In the genomic region with DNA sequence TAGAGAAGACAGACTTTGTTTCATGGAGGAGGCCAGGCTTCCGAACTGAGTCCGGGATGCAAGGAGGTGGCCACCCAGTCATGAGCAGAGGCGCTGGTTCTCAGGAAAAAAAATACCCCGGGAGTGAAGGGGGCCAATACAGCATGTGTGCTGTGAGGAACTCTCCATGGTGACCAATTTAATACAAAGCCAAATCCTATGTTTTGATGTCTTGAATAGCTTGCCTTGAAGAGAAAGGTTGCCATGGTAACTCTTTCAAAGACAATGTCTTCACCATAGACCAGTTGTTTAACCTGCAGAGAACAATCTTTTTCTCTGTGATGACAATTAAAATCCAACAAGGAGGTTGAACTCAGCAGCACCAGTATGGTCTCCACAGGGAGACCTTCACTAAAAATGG, we compare ENCODE assay signal across 14 cellular contexts. TPM values are rescaled to one million over a fixed set of nuclear protein-coding genes. Genes with fewer than 3 reads are reported as not detected.
A peak's percentile ranks its signal among the peaks of the same experiment; 100 is the strongest.
DNase-seq lines count a peak whose midpoint lies in the region; ATAC-seq and TF ChIP-seq lines count a peak whose summit lies in the region.
"Had no signal": no experiment of that assay in that cellular context is flagged by ENCODE, and none has a peak within 500 bp of the region (broad histone marks: within the 10 kb centered on the region; RNA-seq: fewer than 3 reads in every experiment).

No MANE protein-coding gene starts in this region.

- TF ChIP-seq RAD21 in Ishikawa (IDR thresholded peaks at IDR 0.05; ENCODE audit: low read depth) (no peak), neural cell (conservative IDR thresholded peaks at IDR 0.05) (no peak)

- TF ChIP-seq EP300 in Ishikawa (IDR thresholded peaks at IDR 0.05; ENCODE audit: borderline replicate concordance) (no peak), neural cell (conservative IDR thresholded peaks at IDR 0.05; ENCODE audit: poor library complexity, severe bottlenecking) (peak; percentile 37)

- H3K4me1 Mint-ChIP-seq in GM23338: no peaks in the 10 kb centered on the region
- no peaks in the 10 kb centered on the region for H3K4me1 Mint-ChIP-seq in naive thymus-derived CD8-positive, alpha-beta T cell

- H3K27ac ChIP-seq in GM23338 (ENCODE audit: low read depth): no peak overlapping the region
- H3K27ac ChIP-seq in neural cell (ENCODE audit: low read length): peak overlapping the region; percentile 67
- H3K27ac ChIP-seq: BLaER1 had no signal

- ATAC-seq in GM23338: no peak
- no peak for ATAC-seq in naive thymus-derived CD8-positive, alpha-beta T cell

- H3K4me1 ChIP-seq in GM23338 (ENCODE audit: insufficient read depth): no peaks in the 10 kb centered on the region
- H3K4me1 ChIP-seq: BLaER1 had no signal

- H3K79me2 ChIP-seq in GM23338 (replicated peaks; ENCODE audit: insufficient read depth): no peaks in the 10 kb centered on the region
- H3K79me2 ChIP-seq in neural cell (replicated peaks; ENCODE audit: insufficient read depth, low read length): no peaks in the 10 kb centered on the region

- H3K4me3 ChIP-seq in GM23338: no peak overlapping the region
- peak overlapping the region; percentile 16 for H3K4me3 ChIP-seq in neural cell (ENCODE audit: low read length)
- H3K4me3 ChIP-seq: BLaER1 had no signal

- peaks cover 10% of the 10 kb centered on the region for H3K36me3 Mint-ChIP-seq in GM23338 (ENCODE audit: low read depth)
- peaks cover 0 to 22% (median 2%) of the 10 kb centered on the region in 3 donors for H3K36me3 Mint-ChIP-seq in naive thymus-derived CD8-positive, alpha-beta T cell

- POLR2A ChIA-PET in naive thymus-derived CD8-positive, alpha-beta T cell (lab: Charles Lee): no interaction called here

- no peaks in the 10 kb centered on the region for H3K36me3 ChIP-seq in GM23338 (ENCODE audit: insufficient read depth)
- no peaks in the 10 kb centered on the region for H3K36me3 ChIP-seq in neural cell (ENCODE audit: insufficient read depth, low read length)
- H3K36me3 ChIP-seq: BLaER1 had no signal

- peaks cover 10% of the 10 kb centered on the region for H3K27me3 Mint-ChIP-seq in GM23338 (ENCODE audit: insufficient read depth, low read depth, poor library complexity)
- H3K27me3 Mint-ChIP-seq in naive thymus-derived CD8-positive, alpha-beta T cell: peaks cover 9 to 36% (median 16%) of the 10 kb centered on the region in 5 donors

- no peak for TF ChIP-seq CTCF in GM23338 (conservative IDR thresholded peaks at IDR 0.05; ENCODE audit: low read depth in 2 of 2)
- no peak for TF ChIP-seq CTCF in neural cell (IDR thresholded peaks at IDR 0.05; ENCODE audit: poor library complexity, severe bottlenecking)

- no peak overlapping the region for H3K4me3 Mint-ChIP-seq in GM23338
- H3K4me3 Mint-ChIP-seq in naive thymus-derived CD8-positive, alpha-beta T cell: no peak overlapping the region
- H3K4me3 Mint-ChIP-seq: CD8-positive, alpha-beta memory T cell had no signal

- no peaks in the 10 kb centered on the region for H3F3A ChIP-seq in GM23338 (replicated peaks; ENCODE audit: low read depth)
- H3F3A ChIP-seq in neural cell (ENCODE audit: insufficient read depth, low read length, poor library complexity, severe bottlenecking): no peaks in the 10 kb centered on the region

- H2AFZ ChIP-seq in GM23338: no peak overlapping the region
- H2AFZ ChIP-seq in neural cell (ENCODE audit: low read depth, low read length): no peak overlapping the region

- peaks cover 30% of the 10 kb centered on the region for H3K9me3 Mint-ChIP-seq in GM23338
- H3K9me3 Mint-ChIP-seq in naive thymus-derived CD8-positive, alpha-beta T cell: peaks cover 5 to 23% (median 20%) of the 10 kb centered on the region in 9 donors

- H3K27me3 ChIP-seq in GM23338 (ENCODE audit: insufficient read depth) (no peaks in the 10 kb centered on the region), neural cell (ENCODE audit: insufficient read depth, low read depth, low read length) (no peaks in the 10 kb centered on the region)
- H3K27me3 ChIP-seq: BLaER1 had no signal

- DNase-seq in GM23338 (ENCODE audit: low spot score) (peak; percentile 28), NCI-H345 treated with DMSO at 0.1 percent for 48 hours (lab: John Stamatoyannopoulos, UW; ENCODE audit: unreplicated experiment) (peak; percentile 19), AML-193 (lab: John Stamatoyannopoulos, UW) (no peak)
- DNase-seq in central memory CD4-positive, alpha-beta T cell: no peak
- no peak for DNase-seq in naive thymus-derived CD8-positive, alpha-beta T cell
- DNase-seq: CD8-positive, alpha-beta memory T cell; MM.1S; NCI-H1105; NCI-H446 treated with DMSO at 0.1 percent for 48 hours; SIG-M5; T-helper 2 cell had no signal

- no peaks in the 10 kb centered on the region for H3K9me3 ChIP-seq in neural cell (ENCODE audit: low read length)

- no peak overlapping the region for H3K27ac Mint-ChIP-seq in GM23338
- peak overlapping the region in 1 of 10 donors; percentile 65 for H3K27ac Mint-ChIP-seq in naive thymus-derived CD8-positive, alpha-beta T cell

- H3K9me2 ChIP-seq in GM23338 (ENCODE audit: insufficient read depth): 0 out of 2 replicates have a peak, but pooled peaks cover 5% of the 10 kb centered on the region
- no peaks in the 10 kb centered on the region for H3K9me2 ChIP-seq in neural cell (ENCODE audit: insufficient read depth, low read length)

- H3K4me2 ChIP-seq in GM23338 (no peak overlapping the region), neural cell (ENCODE audit: low read length) (no peak overlapping the region)
- H3K4me2 ChIP-seq: BLaER1 had no signal

- H3K9ac ChIP-seq in neural cell (ENCODE audit: low read length): peak overlapping the region; percentile 6
- H3K9ac ChIP-seq: BLaER1 had no signal

- no peaks in the 10 kb centered on the region for H4K20me1 ChIP-seq in GM23338 (replicated peaks; ENCODE audit: insufficient read depth)
- no peaks in the 10 kb centered on the region for H4K20me1 ChIP-seq in neural cell (ENCODE audit: insufficient read depth)
- H4K20me1 ChIP-seq: BLaER1 had no signal

TF ChIP-seq in Ishikawa, 13 proteins besides CTCF, POLR2A, EP300 and RAD21:
- TF ChIP-seq, protein P1, sequence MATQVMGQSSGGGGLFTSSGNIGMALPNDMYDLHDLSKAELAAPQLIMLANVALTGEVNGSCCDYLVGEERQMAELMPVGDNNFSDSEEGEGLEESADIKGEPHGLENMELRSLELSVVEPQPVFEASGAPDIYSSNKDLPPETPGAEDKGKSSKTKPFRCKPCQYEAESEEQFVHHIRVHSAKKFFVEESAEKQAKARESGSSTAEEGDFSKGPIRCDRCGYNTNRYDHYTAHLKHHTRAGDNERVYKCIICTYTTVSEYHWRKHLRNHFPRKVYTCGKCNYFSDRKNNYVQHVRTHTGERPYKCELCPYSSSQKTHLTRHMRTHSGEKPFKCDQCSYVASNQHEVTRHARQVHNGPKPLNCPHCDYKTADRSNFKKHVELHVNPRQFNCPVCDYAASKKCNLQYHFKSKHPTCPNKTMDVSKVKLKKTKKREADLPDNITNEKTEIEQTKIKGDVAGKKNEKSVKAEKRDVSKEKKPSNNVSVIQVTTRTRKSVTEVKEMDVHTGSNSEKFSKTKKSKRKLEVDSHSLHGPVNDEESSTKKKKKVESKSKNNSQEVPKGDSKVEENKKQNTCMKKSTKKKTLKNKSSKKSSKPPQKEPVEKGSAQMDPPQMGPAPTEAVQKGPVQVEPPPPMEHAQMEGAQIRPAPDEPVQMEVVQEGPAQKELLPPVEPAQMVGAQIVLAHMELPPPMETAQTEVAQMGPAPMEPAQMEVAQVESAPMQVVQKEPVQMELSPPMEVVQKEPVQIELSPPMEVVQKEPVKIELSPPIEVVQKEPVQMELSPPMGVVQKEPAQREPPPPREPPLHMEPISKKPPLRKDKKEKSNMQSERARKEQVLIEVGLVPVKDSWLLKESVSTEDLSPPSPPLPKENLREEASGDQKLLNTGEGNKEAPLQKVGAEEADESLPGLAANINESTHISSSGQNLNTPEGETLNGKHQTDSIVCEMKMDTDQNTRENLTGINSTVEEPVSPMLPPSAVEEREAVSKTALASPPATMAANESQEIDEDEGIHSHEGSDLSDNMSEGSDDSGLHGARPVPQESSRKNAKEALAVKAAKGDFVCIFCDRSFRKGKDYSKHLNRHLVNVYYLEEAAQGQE (IDR thresholded peaks at IDR 0.05; ENCODE audit: low read depth): peak; percentile 69
- TF ChIP-seq TAF1 (IDR thresholded peaks at IDR 0.05; ENCODE audit: low read depth): no peak

TF ChIP-seq in neural cell, 6 proteins besides CTCF, POLR2A, EP300 and RAD21 (continues in another document):
- TF ChIP-seq, protein P1 (IDR thresholded peaks at IDR 0.05; ENCODE audit: borderline replicate concordance): no peak
- TF ChIP-seq MXI1 (conservative IDR thresholded peaks at IDR 0.05; ENCODE audit: poor library complexity, severe bottlenecking): no peak
- TF ChIP-seq SMC3 (conservative IDR thresholded peaks at IDR 0.05; ENCODE audit: poor library complexity): no peak
- TF ChIP-seq TAF1 (IDR thresholded peaks at IDR 0.05; ENCODE audit: low read depth): no peak

RNA-seq across cellular contexts. Expression of a gene that starts 43.4 kb away (rescaled TPM):
- total RNA-seq in GM23338 (2014; rRNA removed; shearing (Covaris generic)): 77.8 and 83.0 TPM in 2 replicates
- polyA plus RNA-seq in GM23338 (2016; fragmentation: Nextera tagmentation; extraction: Ambion mirVana) (436 and 498 TPM in 2 replicates), neural cell (183 and 189 TPM in 2 replicates)
- 52.1 and 66.6 TPM in 2 replicates for polyA minus RNA-seq in neural cell
- 10 to 100 TPM; 58.9 to 60.7 TPM for total RNA-seq in naive thymus-derived CD8-positive, alpha-beta T cell
- 100 to 1,000 TPM in 2 of 3 donors, 10 to 100 TPM in 1; 99.5 to 117 (median 109) TPM for polyA plus RNA-seq in naive thymus-derived CD8-positive, alpha-beta T cell

Comparison
In these comparisons a context has a peak if more than half of its experiments do, and no peak if none do; other contexts are left out.
1. DNase-seq: peak in GM23338 (single experiment) and NCI-H345 treated with DMSO at 0.1 percent for 48 hours (single experiment); none in AML-193 (0 of 2), central memory CD4-positive, alpha-beta T cell (single experiment) and naive thymus-derived CD8-positive, alpha-beta T cell (0 of 10).